Comparison of ENCODE assay signal across 22 cellular contexts in genomic region chr2:6995406-6996117, GRCh38.
DNase-seq lines count a peak whose midpoint lies in the region; ATAC-seq and TF ChIP-seq lines count a peak whose summit lies in the region.
"Had no signal": no experiment of that assay in that cellular context is flagged by ENCODE, and none has a peak within 500 bp of the region (broad histone marks: within the 10 kb centered on the region; RNA-seq: fewer than 3 reads in every experiment).

No MANE protein-coding gene starts in this region.

- no peak for TF ChIP-seq CTCF in DND-41 (IDR thresholded peaks at IDR 0.05; ENCODE audit: borderline replicate concordance, extremely low read depth, low read length, poor library complexity, severe bottlenecking)
- no peak for TF ChIP-seq CTCF in dorsolateral prefrontal cortex (IDR thresholded peaks at IDR 0.05 in 54 of 56, conservative IDR thresholded peaks at IDR 0.05 in 2 of 56; ENCODE audit: low read depth in 1 of 56, partially characterized antibody in 56 of 56)
- TF ChIP-seq CTCF in spleen (IDR thresholded peaks at IDR 0.05 in 8 of 11, conservative IDR thresholded peaks at IDR 0.05 in 3 of 11) = no peak

- H3K9me3 Mint-ChIP-seq in activated naive CD4-positive, alpha-beta T cell treated with anti-CD3 and anti-CD28 coated beads, Interleukin-2, amount 50 U/mL, for 72 hours = peaks cover 0 to 4% of the 10 kb centered on the region in 2 donors
- no peaks in the 10 kb centered on the region for H3K9me3 Mint-ChIP-seq in activated CD8-positive, alpha-beta memory T cell treated with anti-CD3 and anti-CD28 coated beads, Interleukin-2, amount 10 ng/mL, durations not matched to agents 7 days and 5 days (ENCODE audit: low read depth)

- WGBS in spleen, 5 donors = 87 to 93% (median 89%) methylated on average over 12 of the region's 12 CpGs

- no peak for DNase-seq in activated naive CD4-positive, alpha-beta T cell treated with anti-CD3 and anti-CD28 coated beads, Interleukin-2, amount 50 U/mL, for 72 hours (ENCODE audit: low spot score in 2 of 2)
- DNase-seq in activated naive CD4-positive, alpha-beta T cell (lab: John Stamatoyannopoulos, UW) = no peak
- DNase-seq in DND-41 (no peak), dorsolateral prefrontal cortex (no peak), spleen (no peak), ureter (ENCODE audit: low spot score) (no peak), MV-4-11 (lab: John Stamatoyannopoulos, UW) (no peak)
- no peak for DNase-seq in activated CD8-positive, alpha-beta memory T cell treated with anti-CD3 and anti-CD28 coated beads, Interleukin-2, amount 10 ng/mL, durations not matched to agents 7 days and 5 days
- DNase-seq: Calu3; CD8-positive, alpha-beta T cell; EL; GM23248; HCEC 1CT; Kasumi-1; MG63; NCI-H1092 treated with DMSO at 0.1 percent for 48 hours; NCI-H146; NCI-H2081; NCI-H2171 treated with DMSO at 0.1 percent for 48 hours; NCI-H446; NCI-H526 treated with DMSO at 0.1 percent for 48 hours; SHP77 treated with DMSO at 0.1 percent for 48 hours had no signal

- H3K4me1 ChIP-seq in DND-41 (ENCODE audit: insufficient read depth, low read length) (no peaks in the 10 kb centered on the region), spleen (peaks cover 23 to 66% (median 48%) of the 10 kb centered on the region in 6 donors)

- peaks cover 5 to 10% of the 10 kb centered on the region in 2 donors for H3K36me3 Mint-ChIP-seq in activated naive CD4-positive, alpha-beta T cell treated with anti-CD3 and anti-CD28 coated beads, Interleukin-2, amount 50 U/mL, for 72 hours
- H3K36me3 Mint-ChIP-seq in activated CD8-positive, alpha-beta memory T cell treated with anti-CD3 and anti-CD28 coated beads, Interleukin-2, amount 10 ng/mL, durations not matched to agents 7 days and 5 days = peaks cover 8% of the 10 kb centered on the region

- peaks cover 20% of the 10 kb centered on the region for H3K4me1 Mint-ChIP-seq in activated CD8-positive, alpha-beta memory T cell treated with anti-CD3 and anti-CD28 coated beads, Interleukin-2, amount 10 ng/mL, durations not matched to agents 7 days and 5 days

- H3K79me2 ChIP-seq in DND-41 (ENCODE audit: insufficient read depth, low read length) = peaks cover 72% of the 10 kb centered on the region

- H3K4me2 ChIP-seq in DND-41 (ENCODE audit: insufficient read depth, low read length) = no peak overlapping the region

- H3K9me3 ChIP-seq in DND-41 (ENCODE audit: insufficient read depth, low read length, severe bottlenecking) = no peaks in the 10 kb centered on the region
- H3K9me3 ChIP-seq in spleen = peaks cover 0 to 5% (median 0%) of the 10 kb centered on the region in 8 donors
- H3K9me3 ChIP-seq: MG63 had no signal

- ATAC-seq in activated naive CD4-positive, alpha-beta T cell treated with anti-CD3 and anti-CD28 coated beads, Interleukin-2, amount 50 U/mL, for 72 hours = no peak
- ATAC-seq in DND-41 (ENCODE audit: insufficient read depth, low read depth) = no peak
- no peak for ATAC-seq in activated CD8-positive, alpha-beta memory T cell treated with anti-CD3 and anti-CD28 coated beads, Interleukin-2, amount 10 ng/mL, durations not matched to agents 7 days and 5 days
- ATAC-seq: CD8-positive, alpha-beta T cell had no signal

- peaks cover 34% of the 10 kb centered on the region; the same call in 1 of the 2 replicates for H4K20me1 ChIP-seq in DND-41 (ENCODE audit: insufficient read depth, low read length)

- H3K27ac ChIP-seq in DND-41 (ENCODE audit: low read length) (peak overlapping the region; percentile 22; the same call in 1 of the 2 replicates), dorsolateral prefrontal cortex (peak overlapping the region in 58 of 59 donors; percentile 66 to 98 (median 93)), spleen (peak overlapping the region in 5 of 8 donors; percentile 64 to 78 (median 73))
- H3K27ac ChIP-seq: GM23248 had no signal

- no peak for TF ChIP-seq POLR2A in spleen (IDR thresholded peaks at IDR 0.05)

- intact Hi-C loops in dorsolateral prefrontal cortex (cut with DNase I) = no loop called here
- intact Hi-C loops in spleen (cut with DNase I; ENCODE audit: low total_unique reads) = no loop called here

- H3K4me3 ChIP-seq in DND-41 (ENCODE audit: low read depth in 1 of 2, low read length in 2 of 2) (no peak overlapping the region), dorsolateral prefrontal cortex (no peak overlapping the region), spleen (no peak overlapping the region)
- H3K4me3 ChIP-seq: GM23248, MG63 had no signal

- no peaks in the 10 kb centered on the region for H3K27me3 ChIP-seq in DND-41 (ENCODE audit: insufficient read depth, low read length, poor library complexity)
- H3K27me3 ChIP-seq in dorsolateral prefrontal cortex = no peaks in the 10 kb centered on the region
- H3K27me3 ChIP-seq in spleen (replicated peaks in 1 of 7) = no peaks in the 10 kb centered on the region
- H3K27me3 ChIP-seq: MG63 had no signal

- H3K9ac ChIP-seq in DND-41 (ENCODE audit: low read depth, low read length) = no peak overlapping the region
- H3K9ac ChIP-seq: GM23248 had no signal

- H3K4me3 Mint-ChIP-seq in activated CD8-positive, alpha-beta memory T cell treated with anti-CD3 and anti-CD28 coated beads, Interleukin-2, amount 10 ng/mL, durations not matched to agents 7 days and 5 days = no peak overlapping the region
- H3K4me3 Mint-ChIP-seq: CD8-positive, alpha-beta T cell had no signal

- CTCF ChIA-PET in activated CD8-positive, alpha-beta memory T cell treated with anti-CD3 and anti-CD28 coated beads, Interleukin-2, amount 10 ng/mL, durations not matched to agents 7 days and 5 days (lab: Charles Lee) = no interaction called here

- no peaks in the 10 kb centered on the region for H3K27me3 Mint-ChIP-seq in activated CD8-positive, alpha-beta memory T cell treated with anti-CD3 and anti-CD28 coated beads, Interleukin-2, amount 10 ng/mL, durations not matched to agents 7 days and 5 days

- H3K27ac Mint-ChIP-seq in activated naive CD4-positive, alpha-beta T cell treated with anti-CD3 and anti-CD28 coated beads, Interleukin-2, amount 50 U/mL, for 72 hours = peak overlapping the region; percentile 7 to 17
- no peak overlapping the region for H3K27ac Mint-ChIP-seq in activated CD8-positive, alpha-beta memory T cell treated with anti-CD3 and anti-CD28 coated beads, Interleukin-2, amount 10 ng/mL, durations not matched to agents 7 days and 5 days
- H3K27ac Mint-ChIP-seq: CD8-positive, alpha-beta T cell had no signal

- H3K36me3 ChIP-seq in DND-41 (ENCODE audit: insufficient read depth, low read length) (peaks cover 83% of the 10 kb centered on the region), spleen (peaks cover 0 to 48% (median 0%) of the 10 kb centered on the region in 6 donors)
- H3K36me3 ChIP-seq: MG63 had no signal

- H2AFZ ChIP-seq in DND-41 (ENCODE audit: low read depth, low read length) = no peak overlapping the region
- H2AFZ ChIP-seq: GM23248 had no signal

Comparison
In these comparisons a context has a peak if more than half of its experiments do, and no peak if none do; other contexts are left out.
1. H3K27ac ChIP-seq: peak in every context shown above with its lines; median percentile 93 in dorsolateral prefrontal cortex; 73 in spleen; 22 in DND-41.